1 cellular context compared by ENCODE assay signal in the genomic region with DNA sequence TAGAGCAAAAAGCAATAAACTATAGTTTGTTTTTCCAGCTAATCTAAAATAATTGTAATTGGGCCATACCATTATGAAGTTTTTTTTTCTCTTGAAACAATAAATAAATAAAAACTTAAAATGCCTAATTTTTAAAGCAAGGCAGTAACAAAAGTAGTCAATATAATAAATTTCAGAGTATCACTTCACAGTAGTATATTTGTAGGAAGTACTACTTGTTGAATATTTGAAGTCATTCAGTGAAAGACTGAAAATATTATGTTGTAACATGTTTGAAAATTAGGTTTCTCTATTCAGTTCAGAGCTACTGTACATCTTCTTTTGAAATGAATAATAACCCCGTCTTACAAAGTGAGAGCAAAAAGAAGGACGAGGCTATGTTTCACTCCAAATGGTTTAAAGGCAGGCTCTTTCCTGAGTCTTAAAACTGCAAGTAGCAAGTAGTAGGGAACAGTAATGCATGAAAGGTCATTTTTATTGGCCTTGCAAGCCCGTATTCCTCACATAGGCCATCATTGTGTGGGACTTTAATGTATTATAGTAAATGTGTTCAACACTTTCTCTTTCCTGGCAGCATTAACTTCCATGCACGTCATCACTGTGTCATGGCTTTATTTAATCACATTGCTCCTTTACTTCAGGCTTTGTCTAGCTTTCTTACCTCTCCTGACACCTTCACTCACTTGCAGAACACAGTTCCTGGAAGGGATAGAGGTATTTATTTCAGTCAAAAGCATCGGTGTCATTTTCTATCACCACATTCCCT.
TF ChIP-seq lines count a peak whose summit lies in the region.

No MANE protein-coding gene starts in this region.

TF ChIP-seq in H1, 55 proteins besides CTCF, POLR2A, EP300 and RAD21 (continued from another document):
- no peak for TF ChIP-seq GABPA (IDR thresholded peaks at IDR 0.05; ENCODE audit: borderline replicate concordance, insufficient read depth, low read length)
- TF ChIP-seq KDM5A (IDR thresholded peaks at IDR 0.05; ENCODE audit: low read length): no peak
